ENCODE assay signal across 36 cellular contexts in the genomic region with DNA sequence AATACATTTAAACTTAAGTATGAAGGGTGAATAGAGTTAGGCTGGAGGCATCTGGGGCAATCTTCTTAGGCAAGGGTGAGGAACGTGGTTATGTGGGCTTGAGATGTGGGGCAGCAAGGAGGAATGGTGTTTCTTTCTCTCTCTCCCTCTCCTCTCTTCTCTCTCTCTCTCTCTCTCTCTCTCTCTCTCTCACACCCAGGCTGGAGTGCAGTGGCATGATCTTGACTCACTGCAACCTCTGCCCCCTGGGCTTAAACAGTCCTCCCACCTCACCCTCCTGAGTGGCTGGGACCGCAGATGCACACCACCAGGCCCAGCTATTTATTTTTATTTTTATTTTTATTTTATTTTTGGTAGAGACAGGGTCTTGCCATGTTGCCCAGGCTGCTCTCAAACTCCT. TPM values are rescaled to one million over a fixed set of nuclear protein-coding genes. Genes with fewer than 3 reads are reported as not detected.
A peak's percentile ranks its signal among the peaks of the same experiment; 100 is the strongest.
DNase-seq lines count a peak whose midpoint lies in the region; ATAC-seq, FAIRE-seq and TF ChIP-seq lines count a peak whose summit lies in the region.
"Had no signal": no experiment of that assay in that cellular context is flagged by ENCODE, and none has a peak within 500 bp of the region (broad histone marks: within the 10 kb centered on the region; RNA-seq: fewer than 3 reads in every experiment).

No MANE protein-coding gene starts in this region.

- DNase-seq in A172 (ENCODE audit: low spot score), result peak; percentile 36
- peak; percentile 66 for DNase-seq in LHCN-M2 (ENCODE audit: low read depth)
- peak; percentile 57 for DNase-seq in astrocyte (ENCODE audit: low read depth)
- DNase-seq in hepatocyte (ENCODE audit: low spot score), result peak; percentile 18
- no peak for DNase-seq in stimulated activated CD4-positive, alpha-beta T cell treated with anti-CD3 and anti-CD28 coated beads, Interleukin-1b, Interleukin-23, amount 100 ng/mL, for 48 hours
- DNase-seq in CD14-positive monocyte (ENCODE audit: low spot score), result no peak
- no peak for DNase-seq in DMS79 treated with DMSO at 0.1 percent for 48 hours (lab: John Stamatoyannopoulos, UW)
- DNase-seq: activated B cell treated with CpG ODN at 0.5 μM for 24 hours; activated CD4-positive, alpha-beta T cell treated with anti-CD3 and anti-CD28 coated beads, Interleukin-2, amount 50 U/mL, for 1 hour; activated effector memory CD4-positive, alpha-beta T cell treated with anti-CD3 and anti-CD28 coated beads, Interleukin-2, amount 50 U/mL, for 16 hours; activated T-cell treated with anti-CD3 and anti-CD28 coated beads, Interleukin-2, amount 50 U/mL, for 24 hours; aorta; effector memory CD4-positive, alpha-beta T cell; foreskin melanocyte; GM23248; NCI-H1092; NCI-H1694; NCI-H446 treated with DMSO at 0.1 percent for 48 hours; NCI-H774; nephron progenitor cell; pancreas; SIG-M5; spleen; stomach; SW 1271 had no signal

- peaks cover 2% of the 10 kb centered on the region for H3K9me3 Mint-ChIP-seq in astrocyte (ENCODE audit: unreplicated experiment)
- peaks cover 10 to 18% (median 17%) of the 10 kb centered on the region in 7 donors for H3K9me3 Mint-ChIP-seq in CD14-positive monocyte
- H3K9me3 Mint-ChIP-seq: activated B cell treated with CpG ODN at 0.5 μM for 24 hours had no signal

- H3K4me1 ChIP-seq in astrocyte (ENCODE audit: insufficient read depth, low read length), result peaks cover 21% of the 10 kb centered on the region
- H3K4me1 ChIP-seq in hepatocyte (ENCODE audit: insufficient read depth), result no peaks in the 10 kb centered on the region

- H3K27ac ChIP-seq in astrocyte (ENCODE audit: low read depth, low read length) (peak overlapping the region; percentile 66), hepatocyte (no peak overlapping the region)
- H3K27ac ChIP-seq: 22Rv1, cardiac muscle cell, coronary artery, epithelial cell of prostate, GM23248, pancreas, right atrium auricular region, spleen, stomach had no signal

- H3K4me3 Mint-ChIP-seq in astrocyte (ENCODE audit: unreplicated experiment), result no peak overlapping the region
- H3K4me3 Mint-ChIP-seq in CD14-positive monocyte, result no peak overlapping the region
- H3K4me3 Mint-ChIP-seq: activated B cell treated with CpG ODN at 0.5 μM for 24 hours; activated naive CD8-positive, alpha-beta T cell; activated T-cell treated with anti-CD3 and anti-CD28 coated beads, Interleukin-2, amount 50 U/mL, for 24 hours; IgD-negative memory B cell; nephron progenitor cell had no signal

- H3K79me2 ChIP-seq in astrocyte (ENCODE audit: insufficient read depth, low read length) (peaks cover 5% of the 10 kb centered on the region), hepatocyte (peaks cover 18% of the 10 kb centered on the region)

- no peaks in the 10 kb centered on the region for H3K36me3 ChIP-seq in astrocyte (ENCODE audit: insufficient read depth, low read length)
- no peaks in the 10 kb centered on the region for H3K36me3 ChIP-seq in hepatocyte (replicated peaks; ENCODE audit: insufficient read depth, low read depth)
- H3K36me3 ChIP-seq: cardiac muscle cell, pancreas, right atrium auricular region, spleen, stomach had no signal

- 83% methylated on average over 2 of the region's 2 CpGs for WGBS in hepatocyte (ENCODE audit: low lambda C conversion rate, missing lambda C conversion rate)

- ATAC-seq in HG02970 (IDR thresholded peaks at IDR 0.05; ENCODE audit: low FRiP score, unreplicated experiment), result no peak
- ATAC-seq: pancreas had no signal

- H4K20me1 ChIP-seq in astrocyte (ENCODE audit: insufficient read depth, low read length) (no peaks in the 10 kb centered on the region), hepatocyte (ENCODE audit: insufficient read depth, poor library complexity, severe bottlenecking) (no peaks in the 10 kb centered on the region)

- H3K36me3 Mint-ChIP-seq in astrocyte (ENCODE audit: low read depth, unreplicated experiment) (peaks cover 3% of the 10 kb centered on the region), CD14-positive monocyte (no peaks in the 10 kb centered on the region)
- H3K36me3 Mint-ChIP-seq: activated naive CD8-positive, alpha-beta T cell had no signal

- H3K4me2 ChIP-seq in astrocyte (ENCODE audit: low read length) (peak overlapping the region; percentile 73), hepatocyte (no peak overlapping the region)

- H3K27me3 ChIP-seq in astrocyte (ENCODE audit: insufficient read depth, low read length) (no peaks in the 10 kb centered on the region), hepatocyte (no peaks in the 10 kb centered on the region)
- H3K27me3 ChIP-seq: pancreas, right atrium auricular region, spleen, stomach had no signal

- H2AFZ ChIP-seq in astrocyte (ENCODE audit: low read depth, low read length) (no peak overlapping the region), hepatocyte (no peak overlapping the region)
- H2AFZ ChIP-seq: GM23248 had no signal

- H3K9me3 ChIP-seq in astrocyte (ENCODE audit: insufficient read depth, low read depth, low read length) (no peaks in the 10 kb centered on the region), hepatocyte (ENCODE audit: low read depth) (no peaks in the 10 kb centered on the region)
- H3K9me3 ChIP-seq: pancreas, right atrium auricular region, stomach had no signal

- intact Hi-C loops in CD14-positive monocyte (cut with micrococcal nuclease), result no loop called here

- H3K27me3 Mint-ChIP-seq in astrocyte (ENCODE audit: low read depth, unreplicated experiment) (no peaks in the 10 kb centered on the region), CD14-positive monocyte (ENCODE audit: low read depth in 3 of 3) (peaks cover 2 to 10% (median 2%) of the 10 kb centered on the region in 3 donors)
- H3K27me3 Mint-ChIP-seq: activated naive CD8-positive, alpha-beta T cell had no signal

- no peaks in the 10 kb centered on the region for H3K9me2 ChIP-seq in hepatocyte (replicated peaks; ENCODE audit: insufficient read depth)

- H3K4me1 Mint-ChIP-seq in astrocyte (ENCODE audit: low read depth, unreplicated experiment) (peaks cover 4% of the 10 kb centered on the region), CD14-positive monocyte (peaks cover 31% of the 10 kb centered on the region)

- TF ChIP-seq CTCF in astrocyte (IDR thresholded peaks at IDR 0.05; ENCODE audit: insufficient read depth, low read depth, low read length) (no peak), hepatocyte (IDR thresholded peaks at IDR 0.05; ENCODE audit: poor library complexity) (no peak), CD14-positive monocyte (IDR thresholded peaks at IDR 0.05) (no peak)

- H3K27ac Mint-ChIP-seq in astrocyte (ENCODE audit: unreplicated experiment) (no peak overlapping the region), CD14-positive monocyte (no peak overlapping the region)
- H3K27ac Mint-ChIP-seq: activated B cell treated with CpG ODN at 0.5 μM for 24 hours; activated naive CD8-positive, alpha-beta T cell; activated T-cell treated with anti-CD3 and anti-CD28 coated beads, Interleukin-2, amount 50 U/mL, for 24 hours; nephron progenitor cell had no signal

- peak overlapping the region; percentile 40 for H3K9ac ChIP-seq in astrocyte (ENCODE audit: low read length)
- H3K9ac ChIP-seq: GM23248 had no signal

- H3K4me3 ChIP-seq in astrocyte (ENCODE audit: insufficient read depth, low read depth, low read length) (no peak overlapping the region), hepatocyte (no peak overlapping the region)
- H3K4me3 ChIP-seq: cardiac muscle cell, coronary artery, GM23248, pancreas, right atrium auricular region, spleen, stomach had no signal

- FAIRE-seq in astrocyte (lab: Jason Lieb, UNC), result no peak
- FAIRE-seq: GM12891, pancreas, RCC 7860, urothelium cell line had no signal

RNA-seq across cellular contexts. Expression of a gene that starts 4.0 kb away (rescaled TPM):
- total RNA-seq in A172 (2014; rRNA removed; shearing (Covaris generic)), result 21.9 and 33.3 TPM in 2 replicates
- total RNA-seq in LHCN-M2 (2014; rRNA removed) (18.4 and 40.7 TPM in 2 replicates), astrocyte (28.4 and 32.6 TPM in 2 replicates), hepatocyte (35.0 and 39.6 TPM in 2 replicates)
- polyA plus RNA-seq in LHCN-M2 (2012), result 2.5 TPM
- polyA plus RNA-seq in hepatocyte (10.9 and 11.7 TPM in 2 replicates), CD14-positive monocyte (1 to 10 TPM; 2.7 to 6.9 TPM)

Comparison
In these comparisons a context has a peak if more than half of its experiments do, and no peak if none do; other contexts are left out.
1. DNase-seq: peak in A172 (single experiment), LHCN-M2 (single experiment), astrocyte (single experiment) and hepatocyte (single experiment); none in stimulated activated CD4-positive, alpha-beta T cell treated with anti-CD3 and anti-CD28 coated beads, Interleukin-1b, Interleukin-23, amount 100 ng/mL, for 48 hours (single experiment), CD14-positive monocyte (single experiment) and DMS79 treated with DMSO at 0.1 percent for 48 hours (single experiment).